7 cellular contexts compared by ENCODE assay signal in genomic region chr12:26853303-26854027, GRCh38. TPM values are rescaled to one million over a fixed set of nuclear protein-coding genes. Genes with fewer than 3 reads are reported as not detected.
A peak's percentile ranks its signal among the peaks of the same experiment; 100 is the strongest.
DNase-seq lines count a peak whose midpoint lies in the region; ATAC-seq, FAIRE-seq and TF ChIP-seq lines count a peak whose summit lies in the region.

No MANE protein-coding gene starts in this region.

- peak; percentile 93 for FAIRE-seq in GM12892 (lab: Jason Lieb, UNC)

- TF ChIP-seq POLR2A in GM12892 (IDR thresholded peaks at IDR 0.05; ENCODE audit: low read depth, low read length) = no peak

- ATAC-seq in HG02981 (IDR thresholded peaks at IDR 0.05; ENCODE audit: unreplicated experiment) (peak; percentile 77), left lobe of liver (peak; percentile 94)
- ATAC-seq in activated CD4-positive, CD25-positive, alpha-beta regulatory T cell treated with anti-CD3 and anti-CD28 coated beads, Interleukin-2, amount 50 U/mL, for 24 hours = peak; percentile 73 to 82

- DNase-seq in GM12892 (ENCODE audit: insufficient read length) (peak; percentile 29), NCI-H345 (lab: John Stamatoyannopoulos, UW) (peak; percentile 44), cerebellum (ENCODE audit: low spot score) (peak; percentile 61), left lobe of liver (ENCODE audit: low spot score) (peak; percentile 86)
- DNase-seq in stimulated activated CD4-positive, alpha-beta T cell treated with anti-CD3 and anti-CD28 coated beads, TNF-alpha, amount 100 ng/mL, for 1 hour (ENCODE audit: low read depth in 3 of 3, low spot score in 1 of 3) = peak; percentile 38 to 59 (median 44)

RNA-seq across cellular contexts. Expression of gene ITPR2, which starts 20.5 kb away (rescaled TPM):
- polyA plus RNA-seq in GM12892 (2012; ENCODE audit: missing spikeins) = 19.1 TPM
- total RNA-seq in cerebellum (38.6 TPM), left lobe of liver (62.4 TPM)

Comparison
In these comparisons a context has a peak if more than half of its experiments do, and no peak if none do; other contexts are left out.
1. Peak in every context shown above with its lines: DNase-seq and ATAC-seq.
2. DNase-seq: peak in every context shown above with its lines; median percentile 86 in left lobe of liver; 61 in cerebellum; 44 in NCI-H345; 44 in stimulated activated CD4-positive, alpha-beta T cell treated with anti-CD3 and anti-CD28 coated beads, TNF-alpha, amount 100 ng/mL, for 1 hour; 29 in GM12892.